ENCODE assay signal across 9 cellular contexts in the genomic region with DNA sequence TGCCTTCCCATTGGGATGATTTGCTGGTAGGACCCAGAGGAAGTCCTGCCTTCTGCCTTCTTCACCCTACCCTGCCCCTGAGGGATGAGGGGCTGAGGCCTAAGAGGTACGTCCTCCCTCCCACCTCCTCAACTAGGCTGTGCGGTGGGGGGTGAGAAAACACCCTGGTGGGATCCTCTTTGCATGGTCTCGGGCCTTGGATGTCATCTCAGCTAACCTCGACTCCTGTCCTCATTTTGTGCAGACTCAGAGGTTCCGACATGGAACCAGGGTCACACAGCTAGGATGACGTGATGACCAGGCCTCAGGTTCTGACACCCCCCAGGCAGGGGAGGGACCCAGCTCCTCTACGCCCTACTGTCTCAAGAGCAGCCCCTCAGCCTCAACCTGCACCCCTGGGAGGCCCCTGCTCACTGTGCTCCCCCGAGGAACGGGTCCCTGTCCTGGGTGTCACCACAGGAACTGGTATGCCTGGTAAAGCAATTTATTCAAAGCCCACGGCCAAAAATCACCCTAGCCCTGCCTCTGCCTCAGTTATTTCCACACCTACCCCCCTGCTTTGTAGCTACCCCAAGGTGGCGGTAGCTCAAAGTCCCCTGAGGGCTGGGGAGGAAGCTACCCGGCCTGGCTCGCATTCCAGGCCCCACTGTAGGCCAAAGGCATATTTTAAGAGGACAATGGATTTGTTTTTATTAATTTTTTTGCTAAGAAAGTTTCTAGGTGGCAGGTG. TPM values are rescaled to one million over a fixed set of nuclear protein-coding genes. Genes with fewer than 3 reads are reported as not detected.
A peak's percentile ranks its signal among the peaks of the same experiment; 100 is the strongest.
DNase-seq lines count a peak whose midpoint lies in the region; ATAC-seq and TF ChIP-seq lines count a peak whose summit lies in the region.
"Had no signal": no experiment of that assay in that cellular context is flagged by ENCODE, and none has a peak within 500 bp of the region (broad histone marks: within the 10 kb centered on the region; RNA-seq: fewer than 3 reads in every experiment).

No MANE protein-coding gene starts in this region.

- H3K9me3 Mint-ChIP-seq in activated CD4-positive, alpha-beta memory T cell treated with anti-CD3 and anti-CD28 coated beads for 36 hours = no peaks in the 10 kb centered on the region
- H3K9me3 Mint-ChIP-seq: activated T-cell treated with anti-CD3 and anti-CD28 coated beads, Interleukin-2, amount 50 U/mL, for 4 hours had no signal

- H3K4me1 ChIP-seq in right atrium auricular region = peaks cover 0 to 40% of the 10 kb centered on the region in 2 donors

- in situ Hi-C loops in GM13977 (cut with MboI; ENCODE audit: low pct_unique_long_range_greater_than_20kb, low sequenced_read_pairs, unreplicated experiment) = no loop called here

- DNase-seq in GM13977 (ENCODE audit: low spot score) (peak; percentile 36), right atrium auricular region (ENCODE audit: low spot score) (no peak), activated gamma-delta T cell (lab: John Stamatoyannopoulos, UW) (no peak), NCI-H1417 (lab: John Stamatoyannopoulos, UW) (no peak), GOT3 (lab: John Stamatoyannopoulos, UW) (no peak)
- DNase-seq in activated CD4-positive, alpha-beta memory T cell treated with anti-CD3 and anti-CD28 coated beads for 36 hours = no peak

- H3K9me3 ChIP-seq in right atrium auricular region = no peaks in the 10 kb centered on the region

- no peak overlapping the region for H3K4me3 ChIP-seq in right atrium auricular region
- no peak overlapping the region for H3K4me3 ChIP-seq in skin epidermis

- no peak for TF ChIP-seq CTCF in GM13977 (IDR thresholded peaks at IDR 0.05; ENCODE audit: extremely low read depth, insufficient read depth, missing control alignments)
- TF ChIP-seq CTCF in right atrium auricular region (IDR thresholded peaks at IDR 0.05) = no peak

- CTCF ChIA-PET in activated CD4-positive, alpha-beta memory T cell treated with anti-CD3 and anti-CD28 coated beads for 36 hours (lab: Charles Lee) = interaction anchor here (0.6 to 4.7 kb wide), 24 partner anchors 10 to 88 kb away, joined by 3 to 61 read pairs (median 4); partner anchors contain the start of genes GALK1, TRIM65, UNC13D and WBP2

- H3K27ac ChIP-seq in right atrium auricular region (peak overlapping the region; percentile 81 to 88), skin epidermis (peak overlapping the region in 16 of 21 experiments; percentile 7 to 78 (median 69))

- no peak for ATAC-seq in HG02981 (IDR thresholded peaks at IDR 0.05; ENCODE audit: unreplicated experiment)

- H3K4me3 Mint-ChIP-seq in activated CD4-positive, alpha-beta memory T cell treated with anti-CD3 and anti-CD28 coated beads for 36 hours = no peak overlapping the region

- no peaks in the 10 kb centered on the region for H3K27me3 Mint-ChIP-seq in activated CD4-positive, alpha-beta memory T cell treated with anti-CD3 and anti-CD28 coated beads for 36 hours

- H3K27me3 ChIP-seq in right atrium auricular region = no peaks in the 10 kb centered on the region

- peaks cover 40% of the 10 kb centered on the region for H3K36me3 ChIP-seq in right atrium auricular region

- H3K36me3 Mint-ChIP-seq in activated CD4-positive, alpha-beta memory T cell treated with anti-CD3 and anti-CD28 coated beads for 36 hours = peaks cover 14% of the 10 kb centered on the region

- POLR2A ChIA-PET in activated CD4-positive, alpha-beta memory T cell treated with anti-CD3 and anti-CD28 coated beads for 36 hours (lab: Charles Lee) = interaction anchor here (1.0 to 2.7 kb wide), 8 partner anchors 29 to 73 kb away, joined by 3 to 10 read pairs (median 5); partner anchors contain the start of genes GALK1 and UNK

- peak overlapping the region; percentile 62 for H3K27ac Mint-ChIP-seq in activated CD4-positive, alpha-beta memory T cell treated with anti-CD3 and anti-CD28 coated beads for 36 hours

- peaks cover 17% of the 10 kb centered on the region for H3K4me1 Mint-ChIP-seq in activated CD4-positive, alpha-beta memory T cell treated with anti-CD3 and anti-CD28 coated beads for 36 hours (ENCODE audit: low read depth)

- intact Hi-C loops in activated CD4-positive, alpha-beta memory T cell treated with anti-CD3 and anti-CD28 coated beads for 36 hours (cut with micrococcal nuclease) = loop anchor here (2.0 kb wide), 1 partner anchor 62 kb away; the partner anchor contains the start of gene GALK1

RNA-seq across cellular contexts. Expression of gene UNC13D, which starts 17.5 kb away (rescaled TPM):
- 100 to 1,000 TPM; 135 to 139 TPM for total RNA-seq in activated CD4-positive, alpha-beta memory T cell treated with anti-CD3 and anti-CD28 coated beads for 36 hours
- 10 to 100 TPM; 11.1 to 25.9 TPM for total RNA-seq in right atrium auricular region

RNA-seq across cellular contexts. Expression of gene WBP2, which starts 28.4 kb away (rescaled TPM):
- 10 to 100 TPM; 79.1 to 80.6 TPM for total RNA-seq in activated CD4-positive, alpha-beta memory T cell treated with anti-CD3 and anti-CD28 coated beads for 36 hours
- 100 to 1,000 TPM in 1 of 2 donors, 10 to 100 TPM in 1; 100.0 to 163 TPM for total RNA-seq in right atrium auricular region

RNA-seq across cellular contexts. Expression of gene UNK, which starts 42.1 kb away (rescaled TPM):
- total RNA-seq in activated CD4-positive, alpha-beta memory T cell treated with anti-CD3 and anti-CD28 coated beads for 36 hours = 10 to 100 TPM; 21.8 to 24.7 TPM
- 10 to 100 TPM; 18.8 to 25.3 TPM for total RNA-seq in right atrium auricular region

RNA-seq across cellular contexts. Expression of gene TRIM47, which starts 51.7 kb away (rescaled TPM):
- 10 to 100 TPM; 18.5 to 19.5 TPM for total RNA-seq in activated CD4-positive, alpha-beta memory T cell treated with anti-CD3 and anti-CD28 coated beads for 36 hours
- total RNA-seq in right atrium auricular region = 10 to 100 TPM; 16.8 to 24.8 TPM

Comparison
In these comparisons a context has a peak if more than half of its experiments do, and no peak if none do; other contexts are left out.
1. RNA of gene UNC13D, which starts 17.5 kb away (total RNA-seq): 135 to 139 TPM in activated CD4-positive, alpha-beta memory T cell treated with anti-CD3 and anti-CD28 coated beads for 36 hours; 11.1 to 25.9 TPM in right atrium auricular region; every median in the first group is over 4 times any median in the second.